In genomic region chr5:121962943-121963342, GRCh38 we compare ENCODE assay signal across 9 cellular contexts. TPM values are rescaled to one million over a fixed set of nuclear protein-coding genes. Genes with fewer than 3 reads are reported as not detected.
A peak's percentile ranks its signal among the peaks of the same experiment; 100 is the strongest.
DNase-seq lines count a peak whose midpoint lies in the region; FAIRE-seq and TF ChIP-seq lines count a peak whose summit lies in the region.
"Had no signal": no experiment of that assay in that cellular context is flagged by ENCODE, and none has a peak within 500 bp of the region (broad histone marks: within the 10 kb centered on the region; RNA-seq: fewer than 3 reads in every experiment).

No MANE protein-coding gene starts in this region.

- TF ChIP-seq CTCF in BE2C (IDR thresholded peaks at IDR 0.05; ENCODE audit: low read depth, low read length) (no peak), bronchial epithelial cell (IDR thresholded peaks at IDR 0.05; ENCODE audit: insufficient read depth, low read length, severe bottlenecking) (no peak)

- H3K36me3 ChIP-seq in BE2C (peaks cover 6% of the 10 kb centered on the region; the same call in 1 of the 2 replicates), HUES6 (ENCODE audit: control insufficient read depth, insufficient read depth, low read length) (peaks cover 5% of the 10 kb centered on the region; the same call in 1 of the 2 replicates), bronchial epithelial cell (ENCODE audit: control insufficient read depth, insufficient read depth, low read length) (no peaks in the 10 kb centered on the region), mucosa of stomach (ENCODE audit: control insufficient read depth, insufficient read depth, low read length) (no peaks in the 10 kb centered on the region)

- H3K27me3 ChIP-seq in BE2C (no peaks in the 10 kb centered on the region), HUES6 (ENCODE audit: control insufficient read depth, insufficient read depth, low read length) (no peaks in the 10 kb centered on the region), bronchial epithelial cell (ENCODE audit: control insufficient read depth, insufficient read depth, low read length) (no peaks in the 10 kb centered on the region), mucosa of stomach (ENCODE audit: control insufficient read depth, insufficient read depth, low read length) (no peaks in the 10 kb centered on the region)

- H3K9ac ChIP-seq in HUES6 (ENCODE audit: low read length), result peak overlapping the region; percentile 88
- H3K9ac ChIP-seq in mucosa of stomach (ENCODE audit: low read length), result peak overlapping the region; percentile 63

- H3K4me1 ChIP-seq in BE2C (no peaks in the 10 kb centered on the region), HUES6 (ENCODE audit: control insufficient read depth, insufficient read depth, low read length) (peaks cover 7% of the 10 kb centered on the region), mucosa of stomach (ENCODE audit: control insufficient read depth, insufficient read depth, low read length) (peaks cover 7% of the 10 kb centered on the region)

- no peak for FAIRE-seq in bronchial epithelial cell (lab: Jason Lieb, UNC)

- DNase-seq in BE2C, result no peak
- peak; percentile 19 for DNase-seq in bronchial epithelial cell (ENCODE audit: low read depth)
- DNase-seq in NCI-H524 (lab: John Stamatoyannopoulos, UW), result no peak
- DNase-seq in NCI-H2029 treated with DMSO at 0.1 percent for 48 hours (lab: John Stamatoyannopoulos, UW), result no peak
- DNase-seq in NCI-H1436 treated with DMSO at 0.1 percent for 48 hours (lab: John Stamatoyannopoulos, UW), result no peak
- no peak for DNase-seq in NCI-H345 (lab: John Stamatoyannopoulos, UW)
- DNase-seq: occipital lobe had no signal

- no peaks in the 10 kb centered on the region for H3K9me3 ChIP-seq in BE2C
- H3K9me3 ChIP-seq in HUES6 (ENCODE audit: control insufficient read depth, insufficient read depth, low read depth, low read length), result 0 out of 2 replicates have a peak, but pooled peaks cover 2% of the 10 kb centered on the region
- H3K9me3 ChIP-seq in mucosa of stomach (ENCODE audit: control insufficient read depth, low read length), result no peaks in the 10 kb centered on the region

- H3K4me3 ChIP-seq in BE2C (ENCODE audit: low read depth, low read length) (peak overlapping the region; percentile 100), HUES6 (ENCODE audit: low read depth, low read length) (peak overlapping the region; percentile 88), bronchial epithelial cell (ENCODE audit: low read depth, low read length) (peak overlapping the region; percentile 58), mucosa of stomach (ENCODE audit: low read length) (peak overlapping the region; percentile 77)

- H3K27ac ChIP-seq in HUES6 (ENCODE audit: low read depth, low read length), result no peak overlapping the region

RNA-seq across cellular contexts. Expression of gene SRFBP1, which starts 1.2 kb away (rescaled TPM):
- polyA plus RNA-seq in BE2C (2012; ENCODE audit: insufficient read depth, insufficient read length, low read depth), result 14.2 TPM
- total RNA-seq in bronchial epithelial cell, result 17.1 and 21.0 TPM in 2 replicates
